ENCODE assay signal across 8 cellular contexts in genomic region chr14:54548491-54548890, GRCh38.
"Had no signal": no experiment of that assay in that cellular context is flagged by ENCODE, and none has a peak within 500 bp of the region (broad histone marks: within the 10 kb centered on the region; RNA-seq: fewer than 3 reads in every experiment).

No MANE protein-coding gene starts in this region.

- H3K9ac ChIP-seq: GM23248 had no signal

- H3K4me3 ChIP-seq: GM23248, K562 had no signal

- DNase-seq: GM23248, GOT3, H9, HCEC 1CT, IMR-90, KG1 had no signal

- H3K4me3 Mint-ChIP-seq: H9 had no signal

- ATAC-seq: K562 had no signal

- H3K27ac Mint-ChIP-seq: H9 had no signal

- H2AFZ ChIP-seq: GM23248 had no signal

- FAIRE-seq: H54, K562 had no signal

- H3K9me3 Mint-ChIP-seq: H9 had no signal

- H3K27ac ChIP-seq: GM23248 had no signal
